In the genomic region with DNA sequence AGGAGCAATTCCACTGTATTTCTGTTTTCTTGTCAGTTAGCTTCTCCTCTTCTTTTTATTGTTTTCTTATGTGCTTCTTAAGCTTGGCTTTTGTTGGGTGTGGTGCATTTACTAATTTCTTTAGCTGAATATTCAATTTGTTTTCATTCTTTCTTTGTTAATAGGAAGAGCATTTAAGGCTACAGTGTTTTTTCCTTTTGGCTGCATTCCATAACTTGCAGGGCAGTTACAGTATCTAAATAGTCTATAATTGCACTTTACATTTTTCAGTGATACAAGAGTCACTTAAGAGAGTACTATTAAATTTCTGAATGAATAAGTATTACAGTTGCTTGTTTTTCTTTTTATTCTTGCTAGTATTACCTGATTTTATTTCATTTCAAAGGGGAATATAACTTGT, we compare ENCODE assay signal across 24 cellular contexts.
"Had no signal": no experiment of that assay in that cellular context is flagged by ENCODE, and none has a peak within 500 bp of the region (broad histone marks: within the 10 kb centered on the region; RNA-seq: fewer than 3 reads in every experiment).

No MANE protein-coding gene starts in this region.

- H3K27me3 ChIP-seq: cardiac muscle cell, gastroesophageal sphincter, heart right ventricle, ovary, suprapubic skin, transverse colon, uterus had no signal

- H3K9me3 ChIP-seq: gastroesophageal sphincter, heart right ventricle, ovary, psoas muscle, transverse colon, uterus had no signal

- H3K4me3 ChIP-seq: cardiac muscle cell, gastroesophageal sphincter, heart right ventricle, ovary, psoas muscle, skin epidermis, suprapubic skin, transverse colon, uterus had no signal

- H3K4me1 ChIP-seq: gastroesophageal sphincter, heart right ventricle, psoas muscle, suprapubic skin, transverse colon, uterus had no signal

- DNase-seq: activated B cell treated with CpG ODN at 0.5 μM for 24 hours; activated CD4-positive, alpha-beta memory T cell treated with anti-CD3 and anti-CD28 coated beads for 36 hours; activated CD4-positive, alpha-beta T cell treated with anti-CD3 and anti-CD28 coated beads for 4 hours; activated T-cell treated with anti-CD3 and anti-CD28 coated beads for 4 hours; amygdala; endodermal cell; erythroblast; heart right ventricle; kidney glomerular epithelial cell; mesenchymal stem cell; naive thymus-derived CD8-positive, alpha-beta T cell; ovary; psoas muscle; right cardiac atrium; stimulated activated naive CD8-positive, alpha-beta T cell treated with anti-CD3 and anti-CD28 coated beads, Interleukin-15, amount 100 ng/mL, for 72 hours; transverse colon; uterus had no signal

- H3K27ac Mint-ChIP-seq: activated B cell treated with CpG ODN at 0.5 μM for 24 hours; activated CD4-positive, alpha-beta memory T cell treated with anti-CD3 and anti-CD28 coated beads for 36 hours; activated naive CD8-positive, alpha-beta T cell; activated T-helper 1 cell treated with anti-CD3 and anti-CD28 coated beads, Interleukin-12 subunit alpha, Interleukin-12 subunit beta, Interleukin-2, Interleukin-4 antibody, amounts not matched to agents 30 ng/mL and 10 ng/mL and 1 ng/mL, durations not matched to agents 14 hours and 24 hours and 36 hours; endodermal cell; naive thymus-derived CD8-positive, alpha-beta T cell; stimulated activated naive CD8-positive, alpha-beta T cell treated with anti-CD3 and anti-CD28 coated beads, Interleukin-15, amount 100 ng/mL, for 72 hours; T-helper 2 cell treated with Interferon-gamma antibody and Interleukin-4, amounts not matched to agents 5 μg/mL and 100 μg/mL, for 36 hours had no signal

- H3K36me3 ChIP-seq: cardiac muscle cell, gastroesophageal sphincter, heart right ventricle, ovary, suprapubic skin, transverse colon, uterus had no signal

- H3K9me3 Mint-ChIP-seq: activated B cell treated with CpG ODN at 0.5 μM for 24 hours; activated CD4-positive, alpha-beta memory T cell treated with anti-CD3 and anti-CD28 coated beads for 36 hours; activated T-helper 1 cell treated with anti-CD3 and anti-CD28 coated beads, Interleukin-12 subunit alpha, Interleukin-12 subunit beta, Interleukin-2, Interleukin-4 antibody, amounts not matched to agents 30 ng/mL and 10 ng/mL and 1 ng/mL, durations not matched to agents 14 hours and 24 hours and 36 hours; endodermal cell; T-helper 2 cell treated with Interferon-gamma antibody and Interleukin-4, amounts not matched to agents 5 μg/mL and 100 μg/mL, for 36 hours had no signal

- H3K4me1 Mint-ChIP-seq: activated B cell treated with CpG ODN at 0.5 μM for 24 hours; endodermal cell; naive thymus-derived CD8-positive, alpha-beta T cell; stimulated activated naive CD8-positive, alpha-beta T cell treated with anti-CD3 and anti-CD28 coated beads, Interleukin-15, amount 100 ng/mL, for 72 hours had no signal

- H3K4me3 Mint-ChIP-seq: activated B cell treated with CpG ODN at 0.5 μM for 24 hours; activated CD4-positive, alpha-beta memory T cell treated with anti-CD3 and anti-CD28 coated beads for 36 hours; activated naive CD8-positive, alpha-beta T cell; activated T-helper 1 cell treated with anti-CD3 and anti-CD28 coated beads, Interleukin-12 subunit alpha, Interleukin-12 subunit beta, Interleukin-2, Interleukin-4 antibody, amounts not matched to agents 30 ng/mL and 10 ng/mL and 1 ng/mL, durations not matched to agents 14 hours and 24 hours and 36 hours; endodermal cell; naive thymus-derived CD8-positive, alpha-beta T cell; stimulated activated naive CD8-positive, alpha-beta T cell treated with anti-CD3 and anti-CD28 coated beads, Interleukin-15, amount 100 ng/mL, for 72 hours; T-helper 2 cell treated with Interferon-gamma antibody and Interleukin-4, amounts not matched to agents 5 μg/mL and 100 μg/mL, for 36 hours had no signal

- H3K27ac ChIP-seq: cardiac muscle cell, gastroesophageal sphincter, heart right ventricle, ovary, psoas muscle, skin epidermis, suprapubic skin, transverse colon, uterus had no signal

- ATAC-seq: gastroesophageal sphincter; heart right ventricle; naive thymus-derived CD8-positive, alpha-beta T cell; psoas muscle; right cardiac atrium; stimulated activated naive CD8-positive, alpha-beta T cell treated with anti-CD3 and anti-CD28 coated beads, Interleukin-15, amount 100 ng/mL, for 72 hours had no signal

- H3K36me3 Mint-ChIP-seq: activated CD4-positive, alpha-beta memory T cell treated with anti-CD3 and anti-CD28 coated beads for 36 hours; activated naive CD8-positive, alpha-beta T cell; naive thymus-derived CD8-positive, alpha-beta T cell had no signal

- H3K27me3 Mint-ChIP-seq: activated B cell treated with CpG ODN at 0.5 μM for 24 hours; activated CD4-positive, alpha-beta memory T cell treated with anti-CD3 and anti-CD28 coated beads for 36 hours; activated naive CD8-positive, alpha-beta T cell; naive thymus-derived CD8-positive, alpha-beta T cell; stimulated activated naive CD8-positive, alpha-beta T cell treated with anti-CD3 and anti-CD28 coated beads, Interleukin-15, amount 100 ng/mL, for 72 hours had no signal
